9 cellular contexts compared by ENCODE assay signal in the genomic region with DNA sequence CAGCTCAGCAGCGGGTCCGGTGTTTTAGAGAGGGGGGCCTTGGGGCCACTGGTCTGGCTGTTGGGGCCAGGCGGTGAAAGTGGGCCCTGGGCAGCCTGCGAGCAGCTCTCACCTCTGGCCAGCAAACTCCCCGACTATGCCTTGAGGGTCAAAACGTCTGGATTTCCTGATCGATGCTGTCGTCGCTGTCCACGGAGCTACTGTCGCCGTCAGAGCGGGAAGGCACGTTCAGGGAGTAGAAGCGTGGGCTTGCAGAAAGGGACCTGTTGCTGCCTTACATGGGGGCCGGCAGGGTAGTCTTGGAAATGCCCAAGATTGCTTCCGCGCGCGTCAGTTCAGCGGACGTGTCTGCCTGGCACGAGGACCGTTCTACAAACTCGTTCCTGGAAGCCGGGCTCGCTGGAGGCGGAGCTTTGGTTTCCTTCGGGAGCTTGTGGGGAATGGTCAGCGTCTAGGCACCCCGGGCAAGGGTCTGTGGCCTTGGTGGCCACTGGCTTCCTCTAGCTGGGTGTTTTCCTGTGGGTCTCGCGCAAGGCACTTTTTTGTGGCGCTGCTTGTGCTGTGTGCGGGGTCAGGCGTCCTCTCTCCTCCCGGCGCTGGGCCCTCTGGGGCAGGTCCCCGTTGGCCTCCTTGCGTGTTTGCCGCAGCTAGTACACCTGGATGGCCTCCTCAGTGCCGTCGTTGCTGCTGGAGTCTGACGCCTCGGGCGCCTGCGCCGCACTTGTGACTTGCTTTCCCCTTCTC. TPM values are rescaled to one million over a fixed set of nuclear protein-coding genes. Genes with fewer than 3 reads are reported as not detected.
DNase-seq lines count a peak whose midpoint lies in the region; ATAC-seq lines count a peak whose summit lies in the region.
"Had no signal": no experiment of that assay in that cellular context is flagged by ENCODE, and none has a peak within 500 bp of the region (broad histone marks: within the 10 kb centered on the region; RNA-seq: fewer than 3 reads in every experiment).

No MANE protein-coding gene starts in this region.

- H3K36me3 ChIP-seq in effector memory CD4-positive, alpha-beta T cell (ENCODE audit: control insufficient read depth, insufficient read depth, low read length): peaks cover 5% of the 10 kb centered on the region

- peaks cover 0 to 21% (median 15%) of the 10 kb centered on the region in 3 donors for H3K36me3 Mint-ChIP-seq in naive thymus-derived CD8-positive, alpha-beta T cell

- peak; percentile 35 to 42 for ATAC-seq in naive thymus-derived CD8-positive, alpha-beta T cell

- H3K9me3 ChIP-seq in effector memory CD4-positive, alpha-beta T cell (ENCODE audit: control insufficient read depth, low read length): peaks cover 3% of the 10 kb centered on the region

- DNase-seq in stimulated activated CD4-positive, alpha-beta T cell treated with anti-CD3 and anti-CD28 coated beads, Interleukin-4, amount 100 ng/mL, for 1 hour: peak; percentile 18
- no peak for DNase-seq in stimulated activated CD4-positive, alpha-beta T cell treated with anti-CD3 and anti-CD28 coated beads, Interleukin-4, amount 100 ng/mL, for 4 hours
- no peak for DNase-seq in effector memory CD4-positive, alpha-beta T cell
- DNase-seq in naive thymus-derived CD8-positive, alpha-beta T cell: peak in 4 of 10 donors; percentile 9 to 63 (median 20)
- no peak for DNase-seq in NCI-H2029 (lab: John Stamatoyannopoulos, UW)
- no peak for DNase-seq in HuH-7.5 (ENCODE audit: low spot score)
- no peak for DNase-seq in MV-4-11 (lab: John Stamatoyannopoulos, UW)
- no peak for DNase-seq in T1000 (lab: John Stamatoyannopoulos, UW)
- DNase-seq: mesendoderm had no signal

- no peaks in the 10 kb centered on the region for H3K27me3 ChIP-seq in effector memory CD4-positive, alpha-beta T cell (replicated peaks; ENCODE audit: control insufficient read depth, insufficient read depth, low read length, poor library complexity, severe bottlenecking)

- no peaks in the 10 kb centered on the region for H3K27me3 Mint-ChIP-seq in naive thymus-derived CD8-positive, alpha-beta T cell

- peaks cover 15 to 39% (median 25%) of the 10 kb centered on the region in 4 donors for H3K4me1 Mint-ChIP-seq in naive thymus-derived CD8-positive, alpha-beta T cell

- peak overlapping the region in 9 of 10 donors; percentile 7 to 90 (median 56) for H3K27ac Mint-ChIP-seq in naive thymus-derived CD8-positive, alpha-beta T cell

- H3K9me3 Mint-ChIP-seq in naive thymus-derived CD8-positive, alpha-beta T cell: peaks cover 0 to 17% (median 9%) of the 10 kb centered on the region in 9 donors

- POLR2A ChIA-PET in naive thymus-derived CD8-positive, alpha-beta T cell (lab: Charles Lee): interaction anchor here (0.6 to 1.1 kb wide), 3 partner anchors 9 to 261 kb away, joined by 3 read pairs; no protein-coding TSS in a partner anchor

- peak overlapping the region; percentile 73 to 91 (median 86) for H3K4me3 Mint-ChIP-seq in naive thymus-derived CD8-positive, alpha-beta T cell

- H3K4me1 ChIP-seq in effector memory CD4-positive, alpha-beta T cell (ENCODE audit: control insufficient read depth, insufficient read depth, low read length, poor library complexity, severe bottlenecking): peaks cover 3% of the 10 kb centered on the region

- peak overlapping the region; percentile 51 for H3K4me3 ChIP-seq in effector memory CD4-positive, alpha-beta T cell (ENCODE audit: insufficient read depth, low read depth, low read length, poor library complexity, severe bottlenecking)

- H3K27ac ChIP-seq in effector memory CD4-positive, alpha-beta T cell (ENCODE audit: insufficient read depth, low read length, poor library complexity, severe bottlenecking): no peak overlapping the region

RNA-seq across cellular contexts. Expression of a gene that starts 15.3 kb away (rescaled TPM):
- total RNA-seq in naive thymus-derived CD8-positive, alpha-beta T cell: 10 to 100 TPM; 27.3 to 32.6 TPM
- 10 to 100 TPM; 11.9 to 18.0 (median 12.5) TPM for polyA plus RNA-seq in naive thymus-derived CD8-positive, alpha-beta T cell
